ENCODE assay signal across 19 cellular contexts in genomic region chr4:55807556-55807955, GRCh38. TPM values are rescaled to one million over a fixed set of nuclear protein-coding genes. Genes with fewer than 3 reads are reported as not detected.
DNase-seq lines count a peak whose midpoint lies in the region; ATAC-seq lines count a peak whose summit lies in the region.
"Had no signal": no experiment of that assay in that cellular context is flagged by ENCODE, and none has a peak within 500 bp of the region (broad histone marks: within the 10 kb centered on the region; RNA-seq: fewer than 3 reads in every experiment).

No MANE protein-coding gene starts in this region.

- ATAC-seq in Right ventricle myocardium superior (ENCODE audit: poor library complexity): no peak
- no peak for ATAC-seq in activated CD4-positive, alpha-beta T cell treated with anti-CD3 and anti-CD28 coated beads for 36 hours
- ATAC-seq: GM12878 had no signal

- peaks cover 16% of the 10 kb centered on the region for H3K27me3 Mint-ChIP-seq in activated CD4-positive, alpha-beta T cell treated with anti-CD3 and anti-CD28 coated beads for 36 hours

- POLR2A ChIA-PET in activated CD4-positive, alpha-beta T cell treated with anti-CD3 and anti-CD28 coated beads for 36 hours (lab: Charles Lee): no interaction called here

- H3K9me3 Mint-ChIP-seq in activated CD4-positive, alpha-beta T cell treated with anti-CD3 and anti-CD28 coated beads for 36 hours (ENCODE audit: low read depth): no peaks in the 10 kb centered on the region

- intact Hi-C loops in Right ventricle myocardium superior (cut with DNase I): no loop called here
- intact Hi-C loops in activated CD4-positive, alpha-beta T cell treated with anti-CD3 and anti-CD28 coated beads for 36 hours (cut with DNase I, micrococcal nuclease): no loop called here

- CTCF ChIA-PET in activated CD4-positive, alpha-beta T cell treated with anti-CD3 and anti-CD28 coated beads for 36 hours (lab: Charles Lee): no interaction called here

- no peak overlapping the region for H3K4me3 Mint-ChIP-seq in activated CD4-positive, alpha-beta T cell treated with anti-CD3 and anti-CD28 coated beads for 36 hours
- H3K4me3 Mint-ChIP-seq: CD14-positive monocyte; CD4-positive, alpha-beta memory T cell had no signal

- DNase-seq in NCI-H748 (lab: John Stamatoyannopoulos, UW; ENCODE audit: unreplicated experiment): peak; percentile 25
- DNase-seq in NCI-H748 treated with DMSO at 0.1 percent for 48 hours (lab: John Stamatoyannopoulos, UW): no peak
- peak; percentile 25 for DNase-seq in DMS53 treated with DMSO at 0.1 percent for 48 hours (lab: John Stamatoyannopoulos, UW; ENCODE audit: unreplicated experiment)
- DNase-seq in NCI-H146 treated with DMSO at 0.1 percent for 48 hours (lab: John Stamatoyannopoulos, UW; ENCODE audit: unreplicated experiment): peak; percentile 63
- DNase-seq in NCI-H69 (lab: John Stamatoyannopoulos, UW): peak; percentile 76
- DNase-seq in Right ventricle myocardium superior: no peak
- no peak for DNase-seq in activated CD4-positive, alpha-beta T cell treated with anti-CD3 and anti-CD28 coated beads for 36 hours
- DNase-seq in RPMI8226: no peak
- DNase-seq: 8988T; CD4-positive, alpha-beta memory T cell; DND-41; EL; GM23248; HCEC 1CT had no signal

- no peak overlapping the region for H3K27ac Mint-ChIP-seq in activated CD4-positive, alpha-beta T cell treated with anti-CD3 and anti-CD28 coated beads for 36 hours
- H3K27ac Mint-ChIP-seq: CD14-positive monocyte; CD4-positive, alpha-beta memory T cell had no signal

- no peaks in the 10 kb centered on the region for H3K4me1 Mint-ChIP-seq in activated CD4-positive, alpha-beta T cell treated with anti-CD3 and anti-CD28 coated beads for 36 hours
- H3K4me1 Mint-ChIP-seq: CD14-positive monocyte; CD4-positive, alpha-beta memory T cell had no signal

- H3K36me3 Mint-ChIP-seq in activated CD4-positive, alpha-beta T cell treated with anti-CD3 and anti-CD28 coated beads for 36 hours (ENCODE audit: low read depth): no peaks in the 10 kb centered on the region
- H3K36me3 Mint-ChIP-seq: CD14-positive monocyte; CD4-positive, alpha-beta memory T cell had no signal

RNA-seq across cellular contexts. Expression of gene EXOC1L, which starts 12.0 kb away (rescaled TPM):
- total RNA-seq in Right ventricle myocardium superior: not detected
- total RNA-seq in activated CD4-positive, alpha-beta T cell treated with anti-CD3 and anti-CD28 coated beads for 36 hours: not detected
- total RNA-seq: A673; CD4-positive, alpha-beta memory T cell; G401; GM12878; GM23248; H4 had no signal

RNA-seq across cellular contexts. Expression of gene EXOC1, which starts 45.9 kb away (rescaled TPM):
- total RNA-seq in Right ventricle myocardium superior: 14.9 TPM
- 10 to 100 TPM; 19.1 to 21.4 TPM for total RNA-seq in activated CD4-positive, alpha-beta T cell treated with anti-CD3 and anti-CD28 coated beads for 36 hours

Comparison
In these comparisons a context has a peak if more than half of its experiments do, and no peak if none do; other contexts are left out.
1. DNase-seq: peak in NCI-H748 (single experiment), DMS53 treated with DMSO at 0.1 percent for 48 hours (single experiment), NCI-H146 treated with DMSO at 0.1 percent for 48 hours (single experiment) and NCI-H69 (single experiment); none in NCI-H748 treated with DMSO at 0.1 percent for 48 hours (single experiment), Right ventricle myocardium superior (single experiment), activated CD4-positive, alpha-beta T cell treated with anti-CD3 and anti-CD28 coated beads for 36 hours (single experiment) and RPMI8226 (single experiment).